Comparison of ENCODE assay signal across 21 cellular contexts in the genomic region with DNA sequence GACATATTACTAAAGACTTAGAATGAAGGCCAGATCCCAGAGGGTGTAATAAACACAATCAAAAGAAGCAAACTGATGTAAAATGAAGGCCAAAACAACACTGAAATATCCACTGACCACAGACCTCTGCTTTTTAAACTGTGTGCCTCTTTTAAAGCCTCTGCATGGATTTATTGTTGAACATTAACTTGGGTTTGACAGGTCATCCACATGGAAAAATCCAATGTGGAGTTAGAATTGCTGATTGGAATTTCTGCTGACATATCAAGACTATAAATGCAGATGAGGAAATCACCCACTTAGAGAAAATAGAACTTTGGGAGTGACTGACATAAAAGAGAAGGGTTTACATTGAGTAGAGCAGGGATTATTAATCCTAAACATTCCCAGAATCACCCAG.
DNase-seq lines count a peak whose midpoint lies in the region; FAIRE-seq and TF ChIP-seq lines count a peak whose summit lies in the region.
"Had no signal": no experiment of that assay in that cellular context is flagged by ENCODE, and none has a peak within 500 bp of the region (broad histone marks: within the 10 kb centered on the region; RNA-seq: fewer than 3 reads in every experiment).

No MANE protein-coding gene starts in this region.

- no peak for TF ChIP-seq EP300 in ovary (IDR thresholded peaks at IDR 0.05)

- no peaks in the 10 kb centered on the region for H3K36me3 Mint-ChIP-seq in mesothelial cell of epicardium
- H3K36me3 Mint-ChIP-seq: CD8-positive, alpha-beta T cell had no signal

- POLR2A ChIA-PET in PC-9 (lab: Charles Lee; ENCODE audit: unreplicated experiment): no interaction called here

- no peaks in the 10 kb centered on the region for H3K27me3 Mint-ChIP-seq in mesothelial cell of epicardium (ENCODE audit: low read depth)

- no peak for TF ChIP-seq POLR2A in ovary (IDR thresholded peaks at IDR 0.05)

- H3K36me3 ChIP-seq in PC-9 (ENCODE audit: low read depth) (no peaks in the 10 kb centered on the region), small intestine (ENCODE audit: control insufficient read depth in 2 of 2, insufficient read depth in 2 of 2, low read length in 2 of 2) (no peaks in the 10 kb centered on the region), ovary (no peaks in the 10 kb centered on the region)
- H3K36me3 ChIP-seq: BLaER1 treated with 17β-estradiol and CSF1 and Interleukin-3, amounts not matched to agents 10 nM and 100 nM had no signal

- peak overlapping the region; percentile 5 for H3K27ac Mint-ChIP-seq in mesothelial cell of epicardium
- H3K27ac Mint-ChIP-seq: CD8-positive, alpha-beta T cell had no signal

- BruUV-seq in PC-9 (replicated peaks; lab: Mats Ljungman, UMichigan): no TSS peak

- no peak for FAIRE-seq in small intestine (lab: Jason Lieb, UNC)
- FAIRE-seq: A549, D721Med, HTR-8/SVneo had no signal

- TF ChIP-seq CTCF in PC-9 (conservative IDR thresholded peaks at IDR 0.05) (no peak), mesothelial cell of epicardium (IDR thresholded peaks at IDR 0.05; ENCODE audit: unreplicated experiment) (no peak), ovary (IDR thresholded peaks at IDR 0.05) (no peak)

- H3K79me2 ChIP-seq in PC-9 (ENCODE audit: low read depth): no peaks in the 10 kb centered on the region

- CTCF ChIA-PET in PC-9 (lab: Charles Lee): no interaction called here

- intact Hi-C loops in PC-9 (cut with micrococcal nuclease; ENCODE audit: unreplicated experiment) (no loop called here), ovary (cut with DNase I) (no loop called here)

- H3K27me3 ChIP-seq in PC-9 (ENCODE audit: insufficient read depth, low read depth): no peaks in the 10 kb centered on the region
- H3K27me3 ChIP-seq in small intestine (ENCODE audit: control insufficient read depth in 2 of 2, insufficient read depth in 2 of 2, low read length in 2 of 2): no peaks in the 10 kb centered on the region
- no peaks in the 10 kb centered on the region for H3K27me3 ChIP-seq in ovary
- H3K27me3 ChIP-seq: BLaER1 treated with 17β-estradiol and CSF1 and Interleukin-3, amounts not matched to agents 10 nM and 100 nM had no signal

- no peak overlapping the region for H3K4me3 Mint-ChIP-seq in mesothelial cell of epicardium
- H3K4me3 Mint-ChIP-seq: CD8-positive, alpha-beta T cell had no signal

- H2AFZ ChIP-seq in PC-9: peak overlapping the region; percentile 30; the same call in 1 of the 2 replicates

- H3K4me2 ChIP-seq in PC-9: no peak overlapping the region
- H3K4me2 ChIP-seq: A549 had no signal

- no peaks in the 10 kb centered on the region for H3K9me3 ChIP-seq in PC-9 (ENCODE audit: insufficient read depth, low read depth)
- H3K9me3 ChIP-seq in small intestine (ENCODE audit: control insufficient read depth, low read depth): no peaks in the 10 kb centered on the region
- H3K9me3 ChIP-seq in ovary: no peaks in the 10 kb centered on the region
- H3K9me3 ChIP-seq: A549; BLaER1 treated with 17β-estradiol and CSF1 and Interleukin-3, amounts not matched to agents 10 nM and 100 nM had no signal

- no peak overlapping the region for H3K27ac ChIP-seq in PC-9
- H3K27ac ChIP-seq in small intestine (ENCODE audit: low read depth in 1 of 2, low read length in 1 of 2): no peak overlapping the region
- H3K27ac ChIP-seq in ovary: no peak overlapping the region
- H3K27ac ChIP-seq: A549 had no signal

- peaks cover 14% of the 10 kb centered on the region for H3K9me3 Mint-ChIP-seq in mesothelial cell of epicardium

- peaks cover 50% of the 10 kb centered on the region for H3K4me1 Mint-ChIP-seq in mesothelial cell of epicardium

- no peak for DNase-seq in PC-9
- DNase-seq in kidney glomerular epithelial cell (lab: John Stamatoyannopoulos, UW): peak; percentile 23
- DNase-seq in mesothelial cell of epicardium (ENCODE audit: low spot score in 2 of 2, unreplicated experiment in 2 of 2): no peak
- peak; percentile 57 for DNase-seq in small intestine
- no peak for DNase-seq in ovary
- no peak for DNase-seq in NCI-H1930 (lab: John Stamatoyannopoulos, UW)
- DNase-seq in UCSD-AML1 (lab: John Stamatoyannopoulos, UW; ENCODE audit: unreplicated experiment): no peak
- no peak for DNase-seq in DMS 273 (lab: John Stamatoyannopoulos, UW; ENCODE audit: unreplicated experiment)
- DNase-seq: CD8-positive, alpha-beta T cell; DMS79 treated with DMSO at 0.1 percent for 48 hours; GOT3; NCI-H1105 treated with DMSO at 0.1 percent for 48 hours; NCI-H1694; NCI-H510A treated with DMSO at 0.1 percent for 48 hours; NCI-H774; RPMI8226; SHP77 treated with DMSO at 0.1 percent for 48 hours had no signal

- H3K4me3 ChIP-seq in PC-9 (no peak overlapping the region), small intestine (ENCODE audit: low read depth in 1 of 2, low read length in 2 of 2) (no peak overlapping the region), ovary (no peak overlapping the region)
- H3K4me3 ChIP-seq: A549; BLaER1 treated with 17β-estradiol and CSF1 and Interleukin-3, amounts not matched to agents 10 nM and 100 nM had no signal

- no peaks in the 10 kb centered on the region for H4K20me1 ChIP-seq in PC-9 (ENCODE audit: insufficient read depth)
- H4K20me1 ChIP-seq: BLaER1 treated with 17β-estradiol and CSF1 and Interleukin-3, amounts not matched to agents 10 nM and 100 nM had no signal

- no peaks in the 10 kb centered on the region for H3F3A ChIP-seq in PC-9 (ENCODE audit: insufficient read depth, low read depth)

- 0 out of 2 replicates have a peak, but pooled peaks cover 4% of the 10 kb centered on the region for H3K9me2 ChIP-seq in PC-9 (ENCODE audit: insufficient read depth)

- H3K4me1 ChIP-seq in PC-9 (replicated peaks; ENCODE audit: insufficient read depth) (no peaks in the 10 kb centered on the region), small intestine (ENCODE audit: control insufficient read depth in 2 of 2, insufficient read depth in 1 of 2, low read depth in 1 of 2, low read length in 1 of 2) (peaks cover 0 to 1% of the 10 kb centered on the region in 2 donors), ovary (ENCODE audit: insufficient read depth) (no peaks in the 10 kb centered on the region)
- H3K4me1 ChIP-seq: A549 had no signal

Comparison
In these comparisons a context has a peak if more than half of its experiments do, and no peak if none do; other contexts are left out.
1. DNase-seq: peak in kidney glomerular epithelial cell (single experiment) and small intestine (single experiment); none in PC-9 (0 of 2), mesothelial cell of epicardium (0 of 2), ovary (0 of 5), NCI-H1930 (0 of 2), UCSD-AML1 (single experiment) and DMS 273 (single experiment).